ENCODE assay signal across 25 cellular contexts in the genomic region with DNA sequence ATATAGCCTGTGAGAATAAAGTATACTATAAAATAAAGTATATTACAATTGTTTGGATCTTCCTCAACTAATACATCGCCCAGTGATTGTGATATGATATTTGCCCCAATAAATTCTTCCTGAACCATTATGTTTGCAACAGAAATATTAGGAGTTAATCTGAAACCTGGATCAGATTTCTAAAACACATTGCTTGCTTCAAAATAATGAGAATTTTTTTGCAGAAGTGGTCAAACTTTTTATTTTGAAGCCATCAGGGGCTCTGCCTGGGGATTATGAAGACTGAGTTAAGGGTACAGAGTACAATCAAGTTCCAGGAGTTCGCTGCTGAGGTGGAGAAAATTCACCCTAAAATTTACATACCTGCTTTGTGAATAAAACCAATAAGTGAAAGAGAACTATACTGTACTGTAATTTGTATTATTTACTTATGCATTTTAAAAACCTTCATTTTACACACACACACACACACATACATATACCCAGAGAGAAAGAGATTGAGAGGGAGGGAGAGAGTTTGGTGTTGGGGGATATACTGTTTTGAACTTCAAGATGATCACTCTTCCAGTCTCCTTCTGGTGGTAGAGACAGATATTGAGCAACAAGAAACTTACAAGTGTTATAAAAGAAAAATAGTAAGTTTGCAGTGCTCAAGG.
"Had no signal": no experiment of that assay in that cellular context is flagged by ENCODE, and none has a peak within 500 bp of the region (broad histone marks: within the 10 kb centered on the region; RNA-seq: fewer than 3 reads in every experiment).

No MANE protein-coding gene starts in this region.

- H3K36me3 Mint-ChIP-seq: activated CD4-positive, alpha-beta memory T cell treated with anti-CD3 and anti-CD28 coated beads for 36 hours; activated naive CD8-positive, alpha-beta T cell had no signal

- H3K9me3 ChIP-seq: SJCRH30 had no signal

- H3K27ac ChIP-seq: cardiac muscle cell, SJCRH30, SK-N-MC had no signal

- H3K36me3 ChIP-seq: cardiac muscle cell, SJCRH30 had no signal

- H3K4me3 ChIP-seq: cardiac muscle cell, SJCRH30, SK-N-MC had no signal

- H3K27me3 Mint-ChIP-seq: activated naive CD8-positive, alpha-beta T cell treated with anti-CD3 and anti-CD28 coated beads, Interleukin-2, amount 50 U/mL, for 24 hours had no signal

- H3K9me3 Mint-ChIP-seq: activated B cell treated with CpG ODN at 0.5 μM for 24 hours; activated CD4-positive, alpha-beta memory T cell treated with anti-CD3 and anti-CD28 coated beads for 36 hours; activated naive CD4-positive, alpha-beta T cell treated with anti-CD3 and anti-CD28 coated beads for 36 hours; activated naive CD8-positive, alpha-beta T cell treated with anti-CD3 and anti-CD28 coated beads, Interleukin-2, amount 50 U/mL, for 24 hours; activated T-cell treated with anti-CD3 and anti-CD28 coated beads, Interleukin-2, amount 50 U/mL, for 4 hours; activated T-helper 1 cell treated with anti-CD3 and anti-CD28 coated beads, Interleukin-12 subunit alpha, Interleukin-12 subunit beta, Interleukin-2, Interleukin-4 antibody, amounts not matched to agents 30 ng/mL and 10 ng/mL and 1 ng/mL, durations not matched to agents 14 hours and 24 hours and 36 hours; central memory CD8-positive, alpha-beta T cell; T-helper 1 cell treated with Interleukin-12 subunit alpha and Interleukin-12 subunit beta and Interleukin-4 antibody, amounts not matched to agents 30 μg/mL and 1 μg/mL, for 36 hours; T-helper 2 cell treated with Interferon-gamma antibody and Interleukin-4, amounts not matched to agents 5 μg/mL and 100 μg/mL, for 36 hours had no signal

- H3K4me3 Mint-ChIP-seq: activated B cell treated with CpG ODN at 0.5 μM for 24 hours; activated CD4-positive, alpha-beta memory T cell treated with anti-CD3 and anti-CD28 coated beads for 36 hours; activated naive CD4-positive, alpha-beta T cell treated with anti-CD3 and anti-CD28 coated beads for 36 hours; activated naive CD8-positive, alpha-beta T cell; activated naive CD8-positive, alpha-beta T cell treated with anti-CD3 and anti-CD28 coated beads, Interleukin-2, amount 50 U/mL, for 24 hours; activated T-cell treated with anti-CD3 and anti-CD28 coated beads, Interleukin-2, amount 50 U/mL, for 4 hours; activated T-helper 1 cell treated with anti-CD3 and anti-CD28 coated beads, Interleukin-12 subunit alpha, Interleukin-12 subunit beta, Interleukin-2, Interleukin-4 antibody, amounts not matched to agents 30 ng/mL and 10 ng/mL and 1 ng/mL, durations not matched to agents 14 hours and 24 hours and 36 hours; central memory CD8-positive, alpha-beta T cell; T-helper 1 cell treated with Interleukin-12 subunit alpha and Interleukin-12 subunit beta and Interleukin-4 antibody, amounts not matched to agents 30 μg/mL and 1 μg/mL, for 36 hours; T-helper 2 cell treated with Interferon-gamma antibody and Interleukin-4, amounts not matched to agents 5 μg/mL and 100 μg/mL, for 36 hours had no signal

- H3K27ac Mint-ChIP-seq: activated B cell treated with CpG ODN at 0.5 μM for 24 hours; activated CD4-positive, alpha-beta memory T cell treated with anti-CD3 and anti-CD28 coated beads for 36 hours; activated naive CD4-positive, alpha-beta T cell treated with anti-CD3 and anti-CD28 coated beads for 36 hours; activated naive CD8-positive, alpha-beta T cell; activated naive CD8-positive, alpha-beta T cell treated with anti-CD3 and anti-CD28 coated beads, Interleukin-2, amount 50 U/mL, for 24 hours; activated T-helper 1 cell treated with anti-CD3 and anti-CD28 coated beads, Interleukin-12 subunit alpha, Interleukin-12 subunit beta, Interleukin-2, Interleukin-4 antibody, amounts not matched to agents 30 ng/mL and 10 ng/mL and 1 ng/mL, durations not matched to agents 14 hours and 24 hours and 36 hours; T-helper 1 cell treated with Interleukin-12 subunit alpha and Interleukin-12 subunit beta and Interleukin-4 antibody, amounts not matched to agents 30 μg/mL and 1 μg/mL, for 36 hours; T-helper 2 cell treated with Interferon-gamma antibody and Interleukin-4, amounts not matched to agents 5 μg/mL and 100 μg/mL, for 36 hours had no signal

- H3K27me3 ChIP-seq: cardiac muscle cell, SJCRH30 had no signal

- ATAC-seq: activated naive CD8-positive, alpha-beta T cell treated with anti-CD3 and anti-CD28 coated beads, Interleukin-2, amount 50 U/mL, for 24 hours had no signal

- H3K4me1 Mint-ChIP-seq: activated naive CD8-positive, alpha-beta T cell treated with anti-CD3 and anti-CD28 coated beads, Interleukin-2, amount 50 U/mL, for 24 hours; central memory CD8-positive, alpha-beta T cell had no signal

- DNase-seq: activated B cell treated with CpG ODN at 0.5 μM for 24 hours; activated CD4-positive, alpha-beta memory T cell treated with anti-CD3 and anti-CD28 coated beads for 36 hours; activated CD4-positive, alpha-beta T cell treated with anti-CD3 and anti-CD28 coated beads for 4 hours; activated CD4-positive, alpha-beta T cell treated with anti-CD3 and anti-CD28 coated beads, Interleukin-2, amount 50 U/mL, for 1 hour; activated CD4-positive, CD25-positive, alpha-beta regulatory T cell treated with anti-CD3 and anti-CD28 coated beads, Interleukin-2, amount 50 U/mL, for 72 hours; activated CD8-positive, alpha-beta memory T cell treated with anti-CD3 and anti-CD28 coated beads, Interleukin-2, amount 50 U/mL, for 4 hours; activated gamma-delta T cell treated with Interleukin-2 at 50 U/mL for 16 hours; activated naive CD4-positive, alpha-beta T cell treated with anti-CD3 and anti-CD28 coated beads for 36 hours; activated naive CD8-positive, alpha-beta T cell treated with anti-CD3 and anti-CD28 coated beads, Interleukin-2, amount 50 U/mL, for 24 hours; activated T-cell treated with anti-CD3 and anti-CD28 coated beads for 4 hours; activated T-cell treated with anti-CD3 and anti-CD28 coated beads, Interleukin-2, amount 50 U/mL, for 4 hours; aorta; NCI-H187 treated with DMSO at 0.1 percent for 48 hours; NCI-H2171 treated with DMSO at 0.1 percent for 48 hours; NCI-H446; NCI-H774; Right ventricle myocardium superior; SJCRH30 had no signal
